Comparison of ENCODE assay signal across 27 cellular contexts in genomic region chr14:53106768-53107167, GRCh38.
"Had no signal": no experiment of that assay in that cellular context is flagged by ENCODE, and none has a peak within 500 bp of the region (broad histone marks: within the 10 kb centered on the region; RNA-seq: fewer than 3 reads in every experiment).

No MANE protein-coding gene starts in this region.

- H3K36me3 ChIP-seq: gastrocnemius medialis, left lung, right lobe of liver, thoracic aorta, tibial nerve, upper lobe of left lung had no signal

- H3K4me1 Mint-ChIP-seq: mesothelial cell of epicardium, neural progenitor cell had no signal

- H3K27ac ChIP-seq: dorsolateral prefrontal cortex, gastrocnemius medialis, heart right ventricle, left lung, neural progenitor cell, parathyroid adenoma, right lobe of liver, thoracic aorta, tibial nerve, upper lobe of left lung had no signal

- H3K9ac ChIP-seq: neural progenitor cell, parathyroid adenoma had no signal

- H3K9me3 Mint-ChIP-seq: stimulated activated naive CD8-positive, alpha-beta T cell treated with anti-CD3 and anti-CD28 coated beads, Interleukin-15, Interleukin-2, amounts not matched to agents 100 ng/mL and 50 ng/mL, for 24 hours had no signal

- H3K9me3 ChIP-seq: gastrocnemius medialis, right lobe of liver had no signal

- H2AFZ ChIP-seq: neural progenitor cell, parathyroid adenoma had no signal

- H3K4me1 ChIP-seq: parathyroid adenoma had no signal

- ATAC-seq: esophagus mucosa; gastrocnemius medialis; heart right ventricle; left cardiac atrium; left lung; mucosa of descending colon; right lobe of liver; stimulated activated naive B cell treated with anti-CD40 and anti-IgM and Interleukin-4, amounts not matched to agents 10 μg/mL and 1 μg/mL and 100 μg/mL, for 72 hours had no signal

- H3K4me3 ChIP-seq: dorsolateral prefrontal cortex, gastrocnemius medialis, heart right ventricle, left lung, mucosa of descending colon, neural progenitor cell, right lobe of liver, thoracic aorta, tibial nerve, upper lobe of left lung had no signal

- H3K27me3 ChIP-seq: dorsolateral prefrontal cortex, gastrocnemius medialis, heart right ventricle, left lung, neural progenitor cell, right lobe of liver, tibial nerve, upper lobe of left lung had no signal

- DNase-seq: dorsolateral prefrontal cortex; effector CD4-positive, alpha-beta T cell; foreskin fibroblast; gastrocnemius medialis; glutamatergic neuron; heart right ventricle; hippocampal formation; left cardiac atrium; left lung; mesenchymal stem cell; mucosa of descending colon; naive B cell; right lobe of liver; small intestine; stimulated activated CD4-positive, alpha-beta T cell treated with anti-CD3 and anti-CD28 coated beads, Interleukin-15, amount 100 ng/mL, for 24 hours; stimulated activated CD4-positive, alpha-beta T cell treated with anti-CD3 and anti-CD28 coated beads, Interleukin-2, amount 100 ng/mL, for 48 hours; stimulated activated naive B cell treated with anti-CD40 and anti-IgM and Interleukin-4, amounts not matched to agents 10 μg/mL and 1 μg/mL and 100 μg/mL, for 72 hours; upper lobe of left lung had no signal

- H3K4me2 ChIP-seq: neural progenitor cell had no signal

- H3K4me3 Mint-ChIP-seq: mesothelial cell of epicardium; nephron; neural progenitor cell; stimulated activated naive CD8-positive, alpha-beta T cell treated with anti-CD3 and anti-CD28 coated beads, Interleukin-15, Interleukin-2, amounts not matched to agents 100 ng/mL and 50 ng/mL, for 24 hours had no signal

- H3K27me3 Mint-ChIP-seq: naive B cell; progenitor cell of endocrine pancreas; stimulated activated naive B cell treated with anti-CD40 and anti-IgM and Interleukin-4, amounts not matched to agents 10 μg/mL and 1 μg/mL and 100 μg/mL, for 72 hours; stimulated activated naive CD8-positive, alpha-beta T cell treated with anti-CD3 and anti-CD28 coated beads, Interleukin-15, Interleukin-2, amounts not matched to agents 100 ng/mL and 50 ng/mL, for 24 hours had no signal

- H3K27ac Mint-ChIP-seq: mesothelial cell of epicardium; nephron; neural progenitor cell; progenitor cell of endocrine pancreas; stimulated activated naive B cell treated with anti-CD40 and anti-IgM and Interleukin-4, amounts not matched to agents 10 μg/mL and 1 μg/mL and 100 μg/mL, for 72 hours had no signal
